In the genomic region with DNA sequence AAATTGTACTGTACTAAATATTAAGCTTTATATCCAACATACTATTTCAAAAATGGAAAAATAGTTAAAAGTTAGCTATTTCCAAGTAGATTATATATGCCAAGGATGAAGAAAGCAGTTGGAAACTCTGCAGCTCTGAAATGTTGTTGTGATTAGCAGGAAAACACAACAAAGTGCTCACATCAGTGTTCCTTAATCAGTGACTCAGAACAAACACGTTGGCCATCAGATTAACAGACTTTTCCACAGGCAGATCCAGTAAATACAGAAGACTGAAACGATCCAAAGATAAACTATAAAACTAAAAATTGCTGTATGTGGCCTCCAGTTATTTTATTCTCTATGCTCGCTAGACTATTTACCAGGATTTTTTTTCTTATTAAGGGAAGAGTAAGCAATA, we compare ENCODE assay signal across 23 cellular contexts.
"Had no signal": no experiment of that assay in that cellular context is flagged by ENCODE, and none has a peak within 500 bp of the region (broad histone marks: within the 10 kb centered on the region; RNA-seq: fewer than 3 reads in every experiment).

No MANE protein-coding gene starts in this region.

- H3K4me2 ChIP-seq: hepatocyte had no signal

- H2AFZ ChIP-seq: hepatocyte had no signal

- H3K9me3 Mint-ChIP-seq: activated B cell treated with CpG ODN at 0.5 μM for 24 hours; activated naive CD8-positive, alpha-beta T cell treated with anti-CD3 and anti-CD28 coated beads for 36 hours; activated T-helper 2 cell treated with anti-CD3 and anti-CD28 coated beads, Interferon-gamma antibody, Interleukin-2, Interleukin-4, amounts not matched to agents 10 μg/mL and 5 μg/mL and 100 μg/mL, durations not matched to agents 14 hours and 24 hours and 36 hours; endodermal cell; naive thymus-derived CD4-positive, alpha-beta T cell had no signal

- H3K9me3 ChIP-seq: esophagus squamous epithelium, spleen had no signal

- H3K36me3 ChIP-seq: esophagus squamous epithelium, spleen had no signal

- H3K27me3 ChIP-seq: esophagus squamous epithelium, hepatocyte, spleen had no signal

- H3K27me3 Mint-ChIP-seq: activated B cell treated with CpG ODN at 0.5 μM for 24 hours; activated CD4-positive, alpha-beta T cell treated with anti-CD3 and anti-CD28 coated beads for 36 hours; activated naive CD8-positive, alpha-beta T cell treated with anti-CD3 and anti-CD28 coated beads for 36 hours; activated T-cell treated with anti-CD3 and anti-CD28 coated beads, Interleukin-2, amount 50 U/mL, for 24 hours; naive thymus-derived CD4-positive, alpha-beta T cell; progenitor cell of endocrine pancreas; T-helper 17 cell had no signal

- H3K4me1 ChIP-seq: esophagus squamous epithelium had no signal

- ATAC-seq: activated CD4-positive, alpha-beta T cell treated with anti-CD3 and anti-CD28 coated beads for 36 hours; left lobe of liver; naive thymus-derived CD4-positive, alpha-beta T cell; T-helper 17 cell had no signal

- H3K79me2 ChIP-seq: hepatocyte had no signal

- H3K4me3 ChIP-seq: coronary artery, esophagus squamous epithelium, hepatocyte, lung, spleen had no signal

- DNase-seq: activated B cell treated with CpG ODN at 0.5 μM for 24 hours; activated CD4-positive, alpha-beta T cell treated with anti-CD3 and anti-CD28 coated beads for 36 hours; activated CD4-positive, alpha-beta T cell treated with anti-CD3 and anti-CD28 coated beads, Interleukin-2, amount 50 U/mL, for 4 hours; activated CD8-positive, alpha-beta memory T cell treated with anti-CD3 and anti-CD28 coated beads for 24 hours; activated CD8-positive, alpha-beta memory T cell treated with anti-CD3 and anti-CD28 coated beads, Interleukin-2, amount 50 U/mL, for 4 hours; activated naive CD4-positive, alpha-beta T cell; activated naive CD8-positive, alpha-beta T cell treated with anti-CD3 and anti-CD28 coated beads for 36 hours; activated T-cell treated with anti-CD3 and anti-CD28 coated beads, Interleukin-2, amount 50 U/mL, for 24 hours; cerebellar nuclear complex; endodermal cell; esophagus squamous epithelium; immature natural killer cell; naive thymus-derived CD4-positive, alpha-beta T cell; spleen; stimulated activated CD4-positive, alpha-beta T cell treated with anti-CD3 and anti-CD28 coated beads, Interleukin-4, amount 100 ng/mL, for 1 hour; stimulated activated naive CD4-positive, alpha-beta T cell treated with Interleukin-2 at 50 U/mL for 16 hours; T-helper 17 cell had no signal

- H3K4me1 Mint-ChIP-seq: activated CD4-positive, alpha-beta T cell treated with anti-CD3 and anti-CD28 coated beads for 36 hours; activated naive CD8-positive, alpha-beta T cell treated with anti-CD3 and anti-CD28 coated beads for 36 hours; immature natural killer cell; naive thymus-derived CD4-positive, alpha-beta T cell; T-helper 17 cell had no signal

- H3K4me3 Mint-ChIP-seq: activated B cell treated with CpG ODN at 0.5 μM for 24 hours; activated CD4-positive, alpha-beta T cell treated with anti-CD3 and anti-CD28 coated beads for 36 hours; activated naive CD8-positive, alpha-beta T cell treated with anti-CD3 and anti-CD28 coated beads for 36 hours; activated T-cell treated with anti-CD3 and anti-CD28 coated beads, Interleukin-2, amount 50 U/mL, for 24 hours; endodermal cell; immature natural killer cell; naive thymus-derived CD4-positive, alpha-beta T cell; T-helper 17 cell had no signal

- H3K36me3 Mint-ChIP-seq: activated naive CD8-positive, alpha-beta T cell treated with anti-CD3 and anti-CD28 coated beads for 36 hours; naive thymus-derived CD4-positive, alpha-beta T cell had no signal

- H3K27ac ChIP-seq: coronary artery, esophagus squamous epithelium, hepatocyte, spleen had no signal

- H3K27ac Mint-ChIP-seq: activated B cell treated with CpG ODN at 0.5 μM for 24 hours; activated CD4-positive, alpha-beta T cell treated with anti-CD3 and anti-CD28 coated beads for 36 hours; activated naive CD8-positive, alpha-beta T cell treated with anti-CD3 and anti-CD28 coated beads for 36 hours; activated T-cell treated with anti-CD3 and anti-CD28 coated beads, Interleukin-2, amount 50 U/mL, for 24 hours; activated T-helper 2 cell treated with anti-CD3 and anti-CD28 coated beads, Interferon-gamma antibody, Interleukin-2, Interleukin-4, amounts not matched to agents 10 μg/mL and 5 μg/mL and 100 μg/mL, durations not matched to agents 14 hours and 24 hours and 36 hours; endodermal cell; immature natural killer cell; naive thymus-derived CD4-positive, alpha-beta T cell; progenitor cell of endocrine pancreas; T-helper 17 cell had no signal
